In genomic region chr11:61041755-61042518, GRCh38 we compare ENCODE assay signal across 8 cellular contexts.
DNase-seq lines count a peak whose midpoint lies in the region; ATAC-seq and TF ChIP-seq lines count a peak whose summit lies in the region.

No MANE protein-coding gene starts in this region.

- H3K4me3 ChIP-seq in Panc1 (ENCODE audit: low read depth in 2 of 2, low read length in 2 of 2) = no peak overlapping the region

- DNase-seq in AG08395 (ENCODE audit: low spot score) = peak; percentile 12
- no peak for DNase-seq in Panc1 (ENCODE audit: low read depth, low spot score)
- peak; percentile 79 for DNase-seq in activated naive CD4-positive, alpha-beta T cell treated with Interleukin-2 at 50 U/mL for 16 hours
- DNase-seq in left colon = peak in 1 of 2 donors; percentile 62
- DNase-seq in stimulated activated CD8-positive, alpha-beta memory T cell treated with anti-CD3 and anti-CD28 coated beads, Interleukin-2, amount 100 ng/mL, for 1 hour (ENCODE audit: low read depth in 2 of 2) = peak; percentile 48 to 69
- no peak for DNase-seq in omental fat pad (ENCODE audit: low spot score)

- intact Hi-C loops in Panc1 (cut with micrococcal nuclease; ENCODE audit: unreplicated experiment) = no loop called here
- intact Hi-C loops in left colon (cut with DNase I, micrococcal nuclease) = no loop called here

- POLR2A ChIA-PET in Panc1 (lab: Charles Lee) = no interaction called here

- no peaks in the 10 kb centered on the region for H3K36me3 ChIP-seq in Panc1 (ENCODE audit: control insufficient read depth, insufficient read depth, low read length)

- no TSS peak for BruUV-seq in Panc1 (replicated peaks; lab: Mats Ljungman, UMichigan)

- H3K4me1 ChIP-seq in Panc1 (ENCODE audit: control insufficient read depth, insufficient read depth, low read length) = no peaks in the 10 kb centered on the region

- no peaks in the 10 kb centered on the region; the same call in 1 of the 2 replicates for H3K27me3 ChIP-seq in Panc1 (ENCODE audit: control insufficient read depth, insufficient read depth, low read length)

- CTCF ChIA-PET in Panc1 (lab: Charles Lee) = no interaction called here

- H3K27ac ChIP-seq in Panc1 (ENCODE audit: low read length) = no peak overlapping the region

- TF ChIP-seq CTCF in Panc1 (IDR thresholded peaks at IDR 0.05) (no peak), omental fat pad (IDR thresholded peaks at IDR 0.05) (no peak)

- ATAC-seq in GM19351 (IDR thresholded peaks at IDR 0.05; ENCODE audit: unreplicated experiment) (peak; percentile 93), HG03558 (IDR thresholded peaks at IDR 0.05; ENCODE audit: extremely low read depth, unreplicated experiment) (peak; percentile 66), Panc1 (peak; percentile 77; the same call in 1 of the 2 replicates), left colon (peak; percentile 92), omental fat pad (ENCODE audit: low FRiP score) (no peak)

- H3K9me3 ChIP-seq in Panc1 (ENCODE audit: control insufficient read depth, insufficient read depth, low read depth, low read length) = no peaks in the 10 kb centered on the region

- in situ Hi-C loops in Panc1 (cut with HindIII; ENCODE audit: low pct_unique_long_range_greater_than_20kb, low sequenced_read_pairs) = no loop called here

Comparison
In these comparisons a context has a peak if more than half of its experiments do, and no peak if none do; other contexts are left out.
1. DNase-seq: peak in AG08395 (single experiment), activated naive CD4-positive, alpha-beta T cell treated with Interleukin-2 at 50 U/mL for 16 hours (single experiment) and stimulated activated CD8-positive, alpha-beta memory T cell treated with anti-CD3 and anti-CD28 coated beads, Interleukin-2, amount 100 ng/mL, for 1 hour (2 of 2); none in Panc1 (single experiment) and omental fat pad (single experiment).